6 cellular contexts compared by ENCODE assay signal in genomic region chr16:84403435-84403834, GRCh38. TPM values are rescaled to one million over a fixed set of nuclear protein-coding genes. Genes with fewer than 3 reads are reported as not detected.
"Had no signal": no experiment of that assay in that cellular context is flagged by ENCODE, and none has a peak within 500 bp of the region (broad histone marks: within the 10 kb centered on the region; RNA-seq: fewer than 3 reads in every experiment).

No MANE protein-coding gene starts in this region.

RNA-seq across cellular contexts. Expression of gene ATP2C2, which starts 35.1 kb away (rescaled TPM):
- total RNA-seq: dermis microvascular lymphatic vessel endothelial cell, glomerular endothelial cell, heart right ventricle, left cardiac atrium, left ventricle myocardium superior, myocyte had no signal
